Comparison of ENCODE assay signal across 35 cellular contexts in genomic region chr11:121274332-121274991, GRCh38.
"Had no signal": no experiment of that assay in that cellular context is flagged by ENCODE, and none has a peak within 500 bp of the region (broad histone marks: within the 10 kb centered on the region; RNA-seq: fewer than 3 reads in every experiment).

No MANE protein-coding gene starts in this region.

- DNase-seq: activated CD4-positive, alpha-beta memory T cell treated with anti-CD3 and anti-CD28 coated beads for 36 hours; activated CD4-positive, alpha-beta T cell treated with anti-CD3 and anti-CD28 coated beads, Interleukin-2, amount 50 U/mL, for 1 hour; activated CD4-positive, CD25-positive, alpha-beta regulatory T cell; activated CD8-positive, alpha-beta memory T cell treated with anti-CD3 and anti-CD28 coated beads, Interleukin-2, amount 50 U/mL, for 4 hours; activated gamma-delta T cell treated with Interleukin-2 at 50 U/mL for 16 hours; activated naive CD4-positive, alpha-beta T cell treated with anti-CD3 and anti-CD28 coated beads for 36 hours; activated T-cell treated with anti-CD3 and anti-CD28 coated beads for 4 hours; activated T-cell treated with anti-CD3 and anti-CD28 coated beads, Interleukin-2, amount 50 U/mL, for 4 hours; anterior cingulate cortex; Karpas-422; KBM-7; MM.1S; MV-4-11; NCI-H1092; NCI-H1436 treated with DMSO at 0.1 percent for 48 hours; NCI-H1694 treated with DMSO at 0.1 percent for 48 hours; NCI-H2029; NCI-H2171; NCI-H510A; NCI-H526; NCI-H748 treated with DMSO at 0.1 percent for 48 hours; NK-92 treated with Interleukin-12 subunit alpha and Interleukin-12 subunit beta, amount 100 ng/mL, for 24 hours; Right ventricle myocardium superior; SW 1271; T-helper 1 cell; T-helper 2 cell; T-helper 9 cell; WERI-Rb-1 had no signal

- H3K4me1 Mint-ChIP-seq: central memory CD8-positive, alpha-beta T cell had no signal

- ATAC-seq: activated T-cell treated with anti-CD3 and anti-CD28 coated beads, Interleukin-2, amount 50 U/mL, for 4 hours had no signal

- H3K4me3 Mint-ChIP-seq: activated CD4-positive, alpha-beta memory T cell treated with anti-CD3 and anti-CD28 coated beads for 36 hours; activated naive CD4-positive, alpha-beta T cell treated with anti-CD3 and anti-CD28 coated beads for 36 hours; activated T-cell treated with anti-CD3 and anti-CD28 coated beads, Interleukin-2, amount 50 U/mL, for 4 hours; activated T-helper 1 cell treated with anti-CD3 and anti-CD28 coated beads, Interleukin-12 subunit alpha, Interleukin-12 subunit beta, Interleukin-2, Interleukin-4 antibody, amounts not matched to agents 30 ng/mL and 10 ng/mL and 1 ng/mL, durations not matched to agents 14 hours and 24 hours and 36 hours; brain; central memory CD8-positive, alpha-beta T cell had no signal

- H3K27ac ChIP-seq: cardiac muscle cell, PC-9, RWPE1, WERI-Rb-1 had no signal

- H3K27me3 ChIP-seq: cardiac muscle cell had no signal

- H2AFZ ChIP-seq: PC-9 had no signal

- H3K4me3 ChIP-seq: cardiac muscle cell, PC-9 had no signal

- H3K27ac Mint-ChIP-seq: activated CD4-positive, alpha-beta memory T cell treated with anti-CD3 and anti-CD28 coated beads for 36 hours; activated naive CD4-positive, alpha-beta T cell treated with anti-CD3 and anti-CD28 coated beads for 36 hours; activated naive CD4-positive, alpha-beta T cell treated with anti-CD3 and anti-CD28 coated beads, Interleukin-2, amount 50 U/mL, for 72 hours; activated T-helper 1 cell treated with anti-CD3 and anti-CD28 coated beads, Interleukin-12 subunit alpha, Interleukin-12 subunit beta, Interleukin-2, Interleukin-4 antibody, amounts not matched to agents 30 ng/mL and 10 ng/mL and 1 ng/mL, durations not matched to agents 14 hours and 24 hours and 36 hours; brain had no signal

- H3K36me3 ChIP-seq: cardiac muscle cell, WERI-Rb-1 had no signal

- H3K4me2 ChIP-seq: PC-9 had no signal

- H3K36me3 Mint-ChIP-seq: activated CD4-positive, alpha-beta memory T cell treated with anti-CD3 and anti-CD28 coated beads for 36 hours; brain had no signal

- H3K9me3 Mint-ChIP-seq: central memory CD8-positive, alpha-beta T cell had no signal
